19 cellular contexts compared by ENCODE assay signal in genomic region chr2:195477996-195478382, GRCh38.
DNase-seq lines count a peak whose midpoint lies in the region; ATAC-seq and TF ChIP-seq lines count a peak whose summit lies in the region.
"Had no signal": no experiment of that assay in that cellular context is flagged by ENCODE, and none has a peak within 500 bp of the region (broad histone marks: within the 10 kb centered on the region; RNA-seq: fewer than 3 reads in every experiment).

No MANE protein-coding gene starts in this region.

- H3K27me3 Mint-ChIP-seq in naive thymus-derived CD4-positive, alpha-beta T cell: no peaks in the 10 kb centered on the region

- CTCF ChIA-PET in mammary epithelial cell (lab: Charles Lee; ENCODE audit: low non-redundant PET): no interaction called here
- CTCF ChIA-PET in naive thymus-derived CD4-positive, alpha-beta T cell (lab: Charles Lee): no interaction called here

- no peaks in the 10 kb centered on the region for H4K20me1 ChIP-seq in mammary epithelial cell (ENCODE audit: insufficient read depth, low read length)

- no peaks in the 10 kb centered on the region for H3K36me3 ChIP-seq in mammary epithelial cell (ENCODE audit: insufficient read depth, low read length)
- no peaks in the 10 kb centered on the region for H3K36me3 ChIP-seq in esophagus squamous epithelium
- no peaks in the 10 kb centered on the region for H3K36me3 ChIP-seq in ascending aorta
- no peaks in the 10 kb centered on the region for H3K36me3 ChIP-seq in naive thymus-derived CD4-positive, alpha-beta T cell (ENCODE audit: control insufficient read depth in 2 of 3, insufficient read depth in 3 of 3, low read length in 3 of 3)
- H3K36me3 ChIP-seq: heart left ventricle, SJSA1, transverse colon had no signal

- BruUV-seq in mammary epithelial cell (replicated peaks; lab: Mats Ljungman, UMichigan): no TSS peak

- H2AFZ ChIP-seq in mammary epithelial cell (ENCODE audit: low read depth, low read length): peak overlapping the region; percentile 58
- H2AFZ ChIP-seq: GM23338 had no signal

- H3K27ac ChIP-seq in mammary epithelial cell (ENCODE audit: insufficient read depth, low read depth, low read length) (no peak overlapping the region), esophagus squamous epithelium (no peak overlapping the region), ascending aorta (no peak overlapping the region)
- H3K27ac ChIP-seq in naive thymus-derived CD4-positive, alpha-beta T cell (ENCODE audit: low read depth, low read length): no peak overlapping the region
- H3K27ac ChIP-seq: heart left ventricle, transverse colon had no signal

- H3K36me3 Mint-ChIP-seq in naive thymus-derived CD4-positive, alpha-beta T cell: peaks cover 0 to 40% (median 9%) of the 10 kb centered on the region in 5 donors
- H3K36me3 Mint-ChIP-seq: WTC11 had no signal

- no peak for TF ChIP-seq POLR2A in esophagus squamous epithelium (IDR thresholded peaks at IDR 0.05)

- H3K79me2 ChIP-seq in mammary epithelial cell (ENCODE audit: insufficient read depth, low read length): no peaks in the 10 kb centered on the region

- H3K27ac Mint-ChIP-seq in naive thymus-derived CD4-positive, alpha-beta T cell: peak overlapping the region in 3 of 9 donors; percentile 1 to 39 (median 3)
- H3K27ac Mint-ChIP-seq: GM23338, nephron, WTC11 had no signal

- H3K27me3 ChIP-seq in mammary epithelial cell (ENCODE audit: insufficient read depth, low read length): no peaks in the 10 kb centered on the region
- H3K27me3 ChIP-seq in esophagus squamous epithelium: no peaks in the 10 kb centered on the region
- H3K27me3 ChIP-seq in ascending aorta: no peaks in the 10 kb centered on the region
- no peaks in the 10 kb centered on the region for H3K27me3 ChIP-seq in naive thymus-derived CD4-positive, alpha-beta T cell (ENCODE audit: control insufficient read depth in 2 of 2, insufficient read depth in 2 of 2, low read length in 2 of 2)
- H3K27me3 ChIP-seq: heart left ventricle, SJSA1, transverse colon had no signal

- H3K4me3 ChIP-seq in mammary epithelial cell (replicated peaks in 1 of 3; ENCODE audit: insufficient read depth in 1 of 3, low read depth in 2 of 3, low read length in 3 of 3) (no peak overlapping the region), esophagus squamous epithelium (no peak overlapping the region), ascending aorta (no peak overlapping the region)
- no peak overlapping the region for H3K4me3 ChIP-seq in naive thymus-derived CD4-positive, alpha-beta T cell (ENCODE audit: low read length)
- H3K4me3 ChIP-seq: GM23338, heart left ventricle, K562, SJSA1, transverse colon had no signal

- POLR2A ChIA-PET in naive thymus-derived CD4-positive, alpha-beta T cell (lab: Charles Lee): no interaction called here

- H3K4me1 ChIP-seq in mammary epithelial cell (ENCODE audit: insufficient read depth, low read length): peaks cover 8% of the 10 kb centered on the region
- H3K4me1 ChIP-seq in esophagus squamous epithelium: no peaks in the 10 kb centered on the region
- H3K4me1 ChIP-seq in ascending aorta: no peaks in the 10 kb centered on the region
- peaks cover 1 to 6% of the 10 kb centered on the region in 2 donors for H3K4me1 ChIP-seq in naive thymus-derived CD4-positive, alpha-beta T cell (ENCODE audit: control insufficient read depth in 2 of 2, insufficient read depth in 2 of 2, low read length in 2 of 2)
- H3K4me1 ChIP-seq: transverse colon had no signal

- H3K4me3 Mint-ChIP-seq in naive thymus-derived CD4-positive, alpha-beta T cell: peak overlapping the region in 1 of 10 donors; percentile 54
- H3K4me3 Mint-ChIP-seq: GM23338, nephron, WTC11 had no signal

- peak overlapping the region; percentile 11 for H3K4me2 ChIP-seq in mammary epithelial cell (ENCODE audit: insufficient read depth, low read depth, low read length)
- H3K4me2 ChIP-seq: GM23338 had no signal

- peaks cover under 1 to 43% (median 20%) of the 10 kb centered on the region in 7 donors for H3K4me1 Mint-ChIP-seq in naive thymus-derived CD4-positive, alpha-beta T cell
- H3K4me1 Mint-ChIP-seq: GM23338, nephron, WTC11 had no signal

- in situ Hi-C loops in mammary epithelial cell (cut with MboI; ENCODE audit: low sequenced_read_pairs in 2 of 2): no loop called here

- DNase-seq in mammary epithelial cell: no peak
- DNase-seq in RKO (ENCODE audit: low spot score): no peak
- DNase-seq in esophagus squamous epithelium (lab: John Stamatoyannopoulos, UW): no peak
- no peak for DNase-seq in ascending aorta (ENCODE audit: low spot score in 2 of 2)
- DNase-seq in naive thymus-derived CD4-positive, alpha-beta T cell: no peak
- DNase-seq: heart left ventricle, NCI-H187, NCI-H748 treated with DMSO at 0.1 percent for 48 hours, transverse colon had no signal

- no peak overlapping the region for H3K9ac ChIP-seq in mammary epithelial cell (ENCODE audit: insufficient read depth, low read length)

- H3K9me3 Mint-ChIP-seq in naive thymus-derived CD4-positive, alpha-beta T cell: peaks cover 0 to 22% (median 2%) of the 10 kb centered on the region in 11 donors
- H3K9me3 Mint-ChIP-seq: GM23338, nephron had no signal

- ATAC-seq in GM18498 (IDR thresholded peaks at IDR 0.05; ENCODE audit: unreplicated experiment) (peak; percentile 44), GM19397 (IDR thresholded peaks at IDR 0.05; ENCODE audit: unreplicated experiment) (peak; percentile 15), HG03175 (IDR thresholded peaks at IDR 0.05; ENCODE audit: unreplicated experiment) (peak; percentile 18)
- no peak for ATAC-seq in naive thymus-derived CD4-positive, alpha-beta T cell
- ATAC-seq: GM23338, heart left ventricle, K562, left lobe of liver, sciatic nerve, WTC11 had no signal

- H3K9me3 ChIP-seq in mammary epithelial cell (replicated peaks; ENCODE audit: insufficient read depth, low read length) (peaks cover 4% of the 10 kb centered on the region), esophagus squamous epithelium (no peaks in the 10 kb centered on the region), ascending aorta (no peaks in the 10 kb centered on the region)
- H3K9me3 ChIP-seq in naive thymus-derived CD4-positive, alpha-beta T cell (ENCODE audit: control insufficient read depth in 2 of 3, low read length in 3 of 3): no peaks in the 10 kb centered on the region
- H3K9me3 ChIP-seq: SJSA1, transverse colon had no signal

- no peak for TF ChIP-seq CTCF in mammary epithelial cell (conservative IDR thresholded peaks at IDR 0.05 in 1 of 2, IDR thresholded peaks at IDR 0.05 in 1 of 2; ENCODE audit: extremely low read depth in 1 of 2, insufficient read depth in 1 of 2, low read depth in 1 of 2, low read length in 2 of 2)
- TF ChIP-seq CTCF in esophagus squamous epithelium (IDR thresholded peaks at IDR 0.05): no peak
- TF ChIP-seq CTCF in ascending aorta (IDR thresholded peaks at IDR 0.05): no peak

- intact Hi-C loops in mammary epithelial cell (cut with micrococcal nuclease) (no loop called here), esophagus squamous epithelium (cut with DNase I) (no loop called here), ascending aorta (cut with DNase I) (no loop called here)
- intact Hi-C loops in naive thymus-derived CD4-positive, alpha-beta T cell (cut with micrococcal nuclease): no loop called here

- dilution Hi-C loops in mammary epithelial cell (cut with HindIII; ENCODE audit: low sequenced_read_pairs): no loop called here
